ENCODE assay signal across 8 cellular contexts in the genomic region with DNA sequence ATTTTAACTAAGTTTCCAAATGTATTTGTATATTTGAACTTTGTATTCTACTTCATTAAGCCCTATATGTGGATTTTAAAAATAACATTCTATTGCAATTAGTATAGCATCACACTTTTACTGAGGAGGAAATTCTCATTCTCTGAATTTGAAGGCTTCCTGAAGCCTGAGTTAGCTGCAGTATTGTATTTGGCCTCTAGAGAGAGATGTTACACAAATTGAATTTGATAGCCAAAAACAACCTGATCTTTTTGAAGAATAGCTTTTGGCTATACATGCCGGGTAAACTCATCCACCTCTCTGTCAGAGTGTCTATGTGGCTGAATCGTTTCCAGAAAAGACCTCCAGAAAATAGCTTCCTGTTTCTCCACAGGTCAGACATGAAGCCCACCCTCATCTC.
DNase-seq lines count a peak whose midpoint lies in the region; ATAC-seq and TF ChIP-seq lines count a peak whose summit lies in the region.

No MANE protein-coding gene starts in this region.

- H3K4me3 ChIP-seq in RWPE2 (ENCODE audit: severe bottlenecking) (no peak overlapping the region), epithelial cell of esophagus (ENCODE audit: low read length) (no peak overlapping the region), thymus (ENCODE audit: low read length) (peak overlapping the region; percentile 38)

- no peaks in the 10 kb centered on the region for H3K27me3 Mint-ChIP-seq in activated naive CD4-positive, alpha-beta T cell treated with anti-CD3 and anti-CD28 coated beads for 36 hours (ENCODE audit: low read depth)

- H3K9me3 ChIP-seq in RWPE2 (ENCODE audit: severe bottlenecking), result no peaks in the 10 kb centered on the region
- no peaks in the 10 kb centered on the region for H3K9me3 ChIP-seq in thymus (ENCODE audit: control insufficient read depth)

- no peak for DNase-seq in activated naive CD4-positive, alpha-beta T cell treated with anti-CD3 and anti-CD28 coated beads for 36 hours
- no peak for DNase-seq in activated naive CD4-positive, alpha-beta T cell treated with anti-CD3 and anti-CD28 coated beads, Interleukin-2, amount 50 U/mL, for 16 hours
- DNase-seq in RWPE2 (ENCODE audit: low spot score), result no peak
- no peak for DNase-seq in epithelial cell of esophagus (ENCODE audit: low read depth)
- no peak for DNase-seq in NCI-H1694 treated with DMSO at 0.1 percent for 48 hours (lab: John Stamatoyannopoulos, UW)
- no peak for DNase-seq in NK-92 (lab: John Stamatoyannopoulos, UW; ENCODE audit: unreplicated experiment)
- DNase-seq in ecto neural progenitor cell (ENCODE audit: low spot score), result no peak

- H3K4me3 Mint-ChIP-seq in activated naive CD4-positive, alpha-beta T cell treated with anti-CD3 and anti-CD28 coated beads for 36 hours, result peak overlapping the region; percentile 65

- ATAC-seq in RWPE2 (ENCODE audit: low read depth), result no peak

- H3K27me3 ChIP-seq in RWPE2 (ENCODE audit: insufficient read depth, poor library complexity, severe bottlenecking) (peaks cover 29% of the 10 kb centered on the region), thymus (ENCODE audit: control insufficient read depth, insufficient read depth) (no peaks in the 10 kb centered on the region)

- TF ChIP-seq CTCF in RWPE2 (IDR thresholded peaks at IDR 0.05; ENCODE audit: poor library complexity, severe bottlenecking), result peak; percentile 49
- peak; percentile 56 for TF ChIP-seq CTCF in epithelial cell of esophagus (IDR thresholded peaks at IDR 0.05; ENCODE audit: insufficient read depth, low read depth, low read length, missing control alignments)

- H3K36me3 ChIP-seq in RWPE2 (ENCODE audit: low read depth) (no peaks in the 10 kb centered on the region), thymus (ENCODE audit: control insufficient read depth, insufficient read depth) (no peaks in the 10 kb centered on the region)

- WGBS in thymus, result 22% methylated on average over 2 of the region's 2 CpGs

- no peak overlapping the region for H3K27ac ChIP-seq in RWPE2 (ENCODE audit: poor library complexity, severe bottlenecking)
- no peak overlapping the region for H3K27ac ChIP-seq in thymus (ENCODE audit: low read depth)

- no peaks in the 10 kb centered on the region for H3K36me3 Mint-ChIP-seq in activated naive CD4-positive, alpha-beta T cell treated with anti-CD3 and anti-CD28 coated beads for 36 hours (ENCODE audit: low read depth)

- H3K9me3 Mint-ChIP-seq in activated naive CD4-positive, alpha-beta T cell treated with anti-CD3 and anti-CD28 coated beads for 36 hours, result no peaks in the 10 kb centered on the region

- H3K27ac Mint-ChIP-seq in activated naive CD4-positive, alpha-beta T cell treated with anti-CD3 and anti-CD28 coated beads for 36 hours, result peak overlapping the region; percentile 88

- H3K4me1 ChIP-seq in RWPE2 (ENCODE audit: insufficient read depth, poor library complexity, severe bottlenecking), result no peaks in the 10 kb centered on the region
- no peaks in the 10 kb centered on the region for H3K4me1 ChIP-seq in thymus (ENCODE audit: control insufficient read depth, insufficient read depth, low read length)

- CTCF ChIA-PET in activated naive CD4-positive, alpha-beta T cell treated with anti-CD3 and anti-CD28 coated beads for 36 hours (lab: Charles Lee), result interaction anchor here (0.6 to 2.2 kb wide), 12 partner anchors 8 to 580 kb away, joined by 3 to 13 read pairs (median 5); no protein-coding TSS in a partner anchor

- peaks cover 38% of the 10 kb centered on the region for H3K4me1 Mint-ChIP-seq in activated naive CD4-positive, alpha-beta T cell treated with anti-CD3 and anti-CD28 coated beads for 36 hours (ENCODE audit: low read depth)

- intact Hi-C loops in activated naive CD4-positive, alpha-beta T cell treated with anti-CD3 and anti-CD28 coated beads for 36 hours (cut with micrococcal nuclease), result loop anchor here (10.0 kb wide), 2 partner anchors 505 to 865 kb away; no protein-coding TSS in a partner anchor
